Comparison of ENCODE assay signal across 11 cellular contexts in the genomic region with DNA sequence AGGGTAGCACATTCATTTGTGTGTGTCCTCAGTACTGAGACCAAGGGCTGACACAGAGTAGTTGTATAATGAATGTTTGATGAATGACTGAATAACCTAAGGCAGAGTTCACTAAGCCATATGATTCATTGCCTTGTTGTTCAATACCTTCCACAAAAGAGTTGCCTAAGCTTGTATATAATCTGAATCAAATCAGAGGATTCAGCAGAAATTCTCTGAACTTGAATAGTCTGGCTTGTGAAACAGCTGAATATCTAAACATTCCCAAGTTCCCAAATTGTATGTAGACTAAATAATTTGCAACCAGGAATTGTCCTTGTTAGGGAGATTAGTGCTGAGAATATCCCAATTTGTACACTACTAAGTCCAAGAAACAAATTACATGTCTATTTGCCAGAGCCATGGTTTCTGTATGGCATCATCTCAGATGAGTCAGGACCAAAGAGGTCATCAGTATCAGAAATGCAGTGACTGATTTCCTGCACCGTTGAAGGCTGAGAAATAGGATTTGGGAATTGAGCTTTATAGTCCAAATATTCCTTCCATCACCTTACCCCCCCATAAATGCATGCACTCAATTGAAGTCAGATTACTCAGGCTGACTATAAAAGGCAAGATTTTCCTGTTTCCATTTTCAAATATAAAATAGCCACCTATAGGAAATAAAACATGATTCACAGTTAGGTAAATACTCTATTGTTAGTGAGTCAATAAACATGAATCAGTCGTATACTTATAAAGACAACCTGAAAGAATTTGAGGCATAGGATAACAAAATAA.
A peak's percentile ranks its signal among the peaks of the same experiment; 100 is the strongest.
DNase-seq lines count a peak whose midpoint lies in the region; FAIRE-seq and TF ChIP-seq lines count a peak whose summit lies in the region.
"Had no signal": no experiment of that assay in that cellular context is flagged by ENCODE, and none has a peak within 500 bp of the region (broad histone marks: within the 10 kb centered on the region; RNA-seq: fewer than 3 reads in every experiment).

No MANE protein-coding gene starts in this region.

- H3K4me2 ChIP-seq in GM23248 (ENCODE audit: unreplicated experiment), result peak overlapping the region; percentile 36

- no peaks in the 10 kb centered on the region for H3K36me3 ChIP-seq in GM23248 (ENCODE audit: low read depth)
- H3K36me3 ChIP-seq in kidney (ENCODE audit: control insufficient read depth in 1 of 2, insufficient read depth in 2 of 2, low read length in 2 of 2), result no peaks in the 10 kb centered on the region
- no peaks in the 10 kb centered on the region for H3K36me3 ChIP-seq in WERI-Rb-1

- H3K27me3 ChIP-seq in GM23248 (replicated peaks; ENCODE audit: insufficient read depth) (no peaks in the 10 kb centered on the region), WERI-Rb-1 (ENCODE audit: insufficient read depth, low read depth, severe bottlenecking) (no peaks in the 10 kb centered on the region)

- in situ Hi-C loops in ACHN (cut with HindIII; ENCODE audit: low pct_ligation_motif_present, low pct_unique_long_range_greater_than_20kb, low sequenced_read_pairs), result no loop called here
- in situ Hi-C loops in GM23248 (cut with MboI), result no loop called here

- no peak overlapping the region for H2AFZ ChIP-seq in GM23248

- intact Hi-C loops in kidney (cut with DNase I), result no loop called here

- H3K4me1 ChIP-seq in GM23248 (ENCODE audit: insufficient read depth), result peaks cover 32% of the 10 kb centered on the region
- no peaks in the 10 kb centered on the region for H3K4me1 ChIP-seq in kidney (ENCODE audit: control insufficient read depth in 1 of 2, insufficient read depth in 1 of 2, low read depth in 1 of 2, low read length in 2 of 2)

- peaks cover 28% of the 10 kb centered on the region for H3F3A ChIP-seq in GM23248 (ENCODE audit: insufficient read depth)

- DNase-seq in ACHN (peak; percentile 60), GM23248 (peak; percentile 83), SW480 (ENCODE audit: low spot score) (peak; percentile 55), glomerular visceral epithelial cell (ENCODE audit: extremely low spot score) (peak; percentile 46), kidney (no peak), medulla oblongata (ENCODE audit: extremely low spot score) (no peak), WERI-Rb-1 (no peak)
- no peak for DNase-seq in stimulated activated CD4-positive, alpha-beta T cell treated with anti-CD3 and anti-CD28 coated beads, Interleukin-4, amount 100 ng/mL, for 4 hours
- DNase-seq: effector memory CD4-positive, alpha-beta T cell; left cardiac atrium had no signal

- FAIRE-seq in kidney (lab: Jason Lieb, UNC), result no peak
- FAIRE-seq: D721Med had no signal

- no peaks in the 10 kb centered on the region for H3K9me2 ChIP-seq in GM23248 (ENCODE audit: insufficient read depth)

- H3K9ac ChIP-seq in GM23248 (0 out of 2 replicates have a peak overlapping the region, but pooled peaks have one; percentile 1), kidney (ENCODE audit: low read length in 2 of 2) (no peak overlapping the region)

- H4K20me1 ChIP-seq in GM23248 (ENCODE audit: insufficient read depth), result no peaks in the 10 kb centered on the region

- 1 to 2% methylated on average over 2 of the region's 2 CpGs for WGBS in GM23248 (ENCODE audit: low coverage in 1 of 2, low lambda C conversion rate in 2 of 2, missing lambda C conversion rate in 2 of 2), 2 experiments

- H3K27ac ChIP-seq in GM23248 (peak overlapping the region; percentile 70), kidney (ENCODE audit: low read depth in 2 of 2, low read length in 2 of 2) (no peak overlapping the region), WERI-Rb-1 (no peak overlapping the region)

- TF ChIP-seq CTCF in kidney (IDR thresholded peaks at IDR 0.05; ENCODE audit: borderline replicate concordance, extremely low read depth, insufficient read depth) (no peak), WERI-Rb-1 (IDR thresholded peaks at IDR 0.05; ENCODE audit: low read depth, low read length) (no peak)

- H3K9me3 ChIP-seq in GM23248 (ENCODE audit: low read depth), result no peaks in the 10 kb centered on the region
- H3K9me3 ChIP-seq in kidney (ENCODE audit: control insufficient read depth in 1 of 2, low read length in 2 of 2), result no peaks in the 10 kb centered on the region
- peaks cover 5% of the 10 kb centered on the region for H3K9me3 ChIP-seq in WERI-Rb-1 (ENCODE audit: severe bottlenecking)

- no peak overlapping the region; the same call in 1 of the 2 replicates for H3K4me3 ChIP-seq in GM23248
- no peak overlapping the region for H3K4me3 ChIP-seq in kidney (ENCODE audit: low read length in 2 of 2)
- no peak overlapping the region for H3K4me3 ChIP-seq in WERI-Rb-1 (ENCODE audit: low read depth, low read length)

- H3K79me2 ChIP-seq in GM23248 (ENCODE audit: insufficient read depth), result no peaks in the 10 kb centered on the region

Comparison
In these comparisons a context has a peak if more than half of its experiments do, and no peak if none do; other contexts are left out.
1. DNase-seq: peak in ACHN (single experiment), GM23248 (single experiment), SW480 (single experiment) and glomerular visceral epithelial cell (single experiment); none in kidney (single experiment), stimulated activated CD4-positive, alpha-beta T cell treated with anti-CD3 and anti-CD28 coated beads, Interleukin-4, amount 100 ng/mL, for 4 hours (0 of 2), medulla oblongata (single experiment) and WERI-Rb-1 (single experiment).